ENCODE assay signal across 16 cellular contexts in the genomic region with DNA sequence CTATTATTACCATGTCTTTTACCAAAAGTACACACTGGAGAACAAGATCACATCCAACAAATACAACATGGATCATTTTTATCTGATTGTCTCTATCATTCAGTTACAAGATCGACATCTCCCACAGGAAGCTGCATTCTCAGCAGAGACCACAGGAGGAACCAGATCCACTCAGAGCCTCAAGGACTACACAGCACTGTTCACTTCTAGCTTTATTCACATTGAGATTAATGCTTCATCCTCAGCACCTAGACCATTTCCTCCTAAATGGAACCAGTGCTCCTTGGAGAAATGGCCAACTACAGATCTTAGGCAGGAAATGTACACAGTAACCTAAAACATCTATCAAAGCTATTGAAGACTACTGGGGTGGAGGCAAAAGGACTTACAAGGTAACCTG. TPM values are rescaled to one million over a fixed set of nuclear protein-coding genes. Genes with fewer than 3 reads are reported as not detected.
DNase-seq lines count a peak whose midpoint lies in the region; ATAC-seq, FAIRE-seq and TF ChIP-seq lines count a peak whose summit lies in the region.
"Had no signal": no experiment of that assay in that cellular context is flagged by ENCODE, and none has a peak within 500 bp of the region (broad histone marks: within the 10 kb centered on the region; RNA-seq: fewer than 3 reads in every experiment).

No MANE protein-coding gene starts in this region.

- H3K27ac ChIP-seq in A549 (no peak overlapping the region), endodermal cell (ENCODE audit: low read depth, low read length) (no peak overlapping the region), colonic mucosa (no peak overlapping the region)
- no peak overlapping the region for H3K27ac ChIP-seq in CD4-positive, alpha-beta T cell (ENCODE audit: low read depth, low read length)
- H3K27ac ChIP-seq: lower lobe of right lung, SK-N-MC had no signal

- TF ChIP-seq CTCF in A549 (IDR thresholded peaks at IDR 0.05) (no peak), endodermal cell (conservative IDR thresholded peaks at IDR 0.05) (peak; percentile 40), colonic mucosa (IDR thresholded peaks at IDR 0.05) (no peak)
- no peak for TF ChIP-seq CTCF in CD4-positive, alpha-beta T cell (IDR thresholded peaks at IDR 0.05)

- no peaks in the 10 kb centered on the region for H3K27me3 ChIP-seq in CD4-positive, alpha-beta T cell (ENCODE audit: control insufficient read depth, insufficient read depth, low read length)
- no peaks in the 10 kb centered on the region for H3K27me3 ChIP-seq in endodermal cell (ENCODE audit: control insufficient read depth, insufficient read depth, low read length, poor library complexity, severe bottlenecking)
- no peaks in the 10 kb centered on the region for H3K27me3 ChIP-seq in colonic mucosa
- H3K27me3 ChIP-seq: heart right ventricle had no signal

- H3K27ac Mint-ChIP-seq in CD4-positive, alpha-beta T cell: peak overlapping the region; percentile 25
- H3K27ac Mint-ChIP-seq in endodermal cell: no peak overlapping the region
- H3K27ac Mint-ChIP-seq: activated T-helper 17 cell treated with anti-CD3 and anti-CD28 coated beads, Interleukin-2, amount 50 U/mL, for 72 hours had no signal

- intact Hi-C loops in CD4-positive, alpha-beta T cell (cut with DNase I, micrococcal nuclease): no loop called here
- intact Hi-C loops in colonic mucosa (cut with DNase I): no loop called here

- no peak for TF ChIP-seq EP300 in A549 (IDR thresholded peaks at IDR 0.05)

- H3K9me3 ChIP-seq in A549 (no peaks in the 10 kb centered on the region), endodermal cell (ENCODE audit: control insufficient read depth, low read length) (no peaks in the 10 kb centered on the region), colonic mucosa (no peaks in the 10 kb centered on the region)
- H3K9me3 ChIP-seq in CD4-positive, alpha-beta T cell (ENCODE audit: control insufficient read depth, low read length): no peaks in the 10 kb centered on the region
- H3K9me3 ChIP-seq: heart right ventricle, lower lobe of right lung had no signal

- POLR2A ChIA-PET in A549 (lab: Yijun Ruan, JAX): interaction anchor here (0.6 kb wide), 1 partner anchor 1040 kb away, joined by 6 read pairs; no protein-coding TSS in a partner anchor
- POLR2A ChIA-PET in CD4-positive, alpha-beta T cell (lab: Charles Lee): no interaction called here

- H3K9ac ChIP-seq in endodermal cell (ENCODE audit: extremely low read depth, low read length, poor library complexity, severe bottlenecking) (no peak overlapping the region), colonic mucosa (ENCODE audit: low read depth in 2 of 2, low read length in 2 of 2) (no peak overlapping the region)

- H3K4me1 Mint-ChIP-seq in CD4-positive, alpha-beta T cell (ENCODE audit: low read depth): peaks cover 6% of the 10 kb centered on the region
- H3K4me1 Mint-ChIP-seq in endodermal cell: no peaks in the 10 kb centered on the region

- peaks cover 66% of the 10 kb centered on the region for H3K36me3 Mint-ChIP-seq in CD4-positive, alpha-beta T cell (ENCODE audit: low read depth)
- H3K36me3 Mint-ChIP-seq in endodermal cell (ENCODE audit: low read depth): peaks cover 66% of the 10 kb centered on the region

- WGBS in A549 (ENCODE audit: missing lambda C conversion rate): 83% methylated on average over 1 of the region's 1 CpG
- 91% methylated on average over 1 of the region's 1 CpG; no CpG with 5 or more reads in 1 of the 2 experiments for WGBS in endodermal cell (ENCODE audit: insufficient coverage in 1 of 2, insufficient read length in 1 of 2), 2 experiments

- DNase-seq in A549 (ENCODE audit: low read depth in 1 of 2, low spot score in 1 of 2): peak in 1 of 2 experiments; percentile 31
- no peak for DNase-seq in CD4-positive, alpha-beta T cell
- DNase-seq in RKO (ENCODE audit: low spot score): peak; percentile 43
- no peak for DNase-seq in endodermal cell
- DNase-seq in NCI-H524 (lab: John Stamatoyannopoulos, UW): no peak
- no peak for DNase-seq in colonic mucosa
- DNase-seq in stimulated activated CD4-positive, alpha-beta T cell treated with anti-CD3 and anti-CD28 coated beads, Interleukin-2, amount 100 ng/mL, for 24 hours: no peak
- DNase-seq: amniotic stem cell; effector CD4-positive, alpha-beta T cell; heart right ventricle; lower lobe of right lung; NCI-H446; stimulated activated CD4-positive, alpha-beta T cell treated with anti-CD3 and anti-CD28 coated beads, Interleukin-4, amount 100 ng/mL, for 1 hour had no signal

- H3K4me1 ChIP-seq in A549 (peaks cover 33% of the 10 kb centered on the region), endodermal cell (ENCODE audit: control insufficient read depth, insufficient read depth, low read length) (no peaks in the 10 kb centered on the region), colonic mucosa (no peaks in the 10 kb centered on the region)
- H3K4me1 ChIP-seq: lower lobe of right lung had no signal

- peak; percentile 80 to 90; a peak in 5 of 6 replicates for ATAC-seq in A549
- ATAC-seq in CD4-positive, alpha-beta T cell (ENCODE audit: poor library complexity): peak; percentile 61
- ATAC-seq: activated T-helper 17 cell treated with anti-CD3 and anti-CD28 coated beads, Interleukin-2, amount 50 U/mL, for 72 hours; heart right ventricle; lower lobe of right lung had no signal

- H3K36me3 ChIP-seq in endodermal cell (ENCODE audit: control insufficient read depth, insufficient read depth, low read length) (peaks cover 81% of the 10 kb centered on the region), colonic mucosa (no peaks in the 10 kb centered on the region)

- no peak overlapping the region for H3K4me3 Mint-ChIP-seq in CD4-positive, alpha-beta T cell
- no peak overlapping the region for H3K4me3 Mint-ChIP-seq in endodermal cell
- H3K4me3 Mint-ChIP-seq: activated T-helper 17 cell treated with anti-CD3 and anti-CD28 coated beads, Interleukin-2, amount 50 U/mL, for 72 hours had no signal

- H3K4me3 ChIP-seq in A549: no peak overlapping the region
- H3K4me3 ChIP-seq in endodermal cell (ENCODE audit: low read length): no peak overlapping the region
- H3K4me3 ChIP-seq in colonic mucosa: no peak overlapping the region
- H3K4me3 ChIP-seq: heart right ventricle, lower lobe of right lung, SK-N-MC had no signal

- no peaks in the 10 kb centered on the region for H3K9me3 Mint-ChIP-seq in CD4-positive, alpha-beta T cell
- no peaks in the 10 kb centered on the region for H3K9me3 Mint-ChIP-seq in endodermal cell
- H3K9me3 Mint-ChIP-seq: activated T-helper 17 cell treated with anti-CD3 and anti-CD28 coated beads, Interleukin-2, amount 50 U/mL, for 72 hours had no signal

- TF ChIP-seq POLR2A in A549 (IDR thresholded peaks at IDR 0.05; ENCODE audit: low read length): no peak

- no peaks in the 10 kb centered on the region for H3K27me3 Mint-ChIP-seq in CD4-positive, alpha-beta T cell
- no peaks in the 10 kb centered on the region for H3K27me3 Mint-ChIP-seq in endodermal cell (ENCODE audit: insufficient read depth)
- H3K27me3 Mint-ChIP-seq: activated T-helper 17 cell treated with anti-CD3 and anti-CD28 coated beads, Interleukin-2, amount 50 U/mL, for 72 hours had no signal

- no peak overlapping the region for H3K4me2 ChIP-seq in A549

- CTCF ChIA-PET in A549 (lab: Yijun Ruan, JAX): interaction anchor here (1.8 to 8.0 kb wide), 2 partner anchors 15 to 58 kb away, joined by 7 to 91 read pairs; no protein-coding TSS in a partner anchor
- CTCF ChIA-PET in CD4-positive, alpha-beta T cell (lab: Charles Lee): no interaction called here

- TF ChIP-seq RAD21 in A549 (conservative IDR thresholded peaks at IDR 0.05 in 1 of 2, IDR thresholded peaks at IDR 0.05 in 1 of 2): no peak

- peak; percentile 18 for FAIRE-seq in A549 (lab: Jason Lieb, UNC)
- FAIRE-seq: GM19239 had no signal

TF ChIP-seq in A549, 52 proteins besides CTCF, POLR2A, EP300 and RAD21 (continues in another document):
- TF ChIP-seq TFCP2L1 (CRISPR knock-in tag; IDR thresholded peaks at IDR 0.05) (no peak), RFX5 (IDR thresholded peaks at IDR 0.05) (no peak), SREBF2 (IDR thresholded peaks at IDR 0.05) (no peak), JUN (IDR thresholded peaks at IDR 0.05) (no peak), POLR2AphosphoS2 (conservative IDR thresholded peaks at IDR 0.05; ENCODE audit: low read length) (no peak)
- TF ChIP-seq, protein P1, sequence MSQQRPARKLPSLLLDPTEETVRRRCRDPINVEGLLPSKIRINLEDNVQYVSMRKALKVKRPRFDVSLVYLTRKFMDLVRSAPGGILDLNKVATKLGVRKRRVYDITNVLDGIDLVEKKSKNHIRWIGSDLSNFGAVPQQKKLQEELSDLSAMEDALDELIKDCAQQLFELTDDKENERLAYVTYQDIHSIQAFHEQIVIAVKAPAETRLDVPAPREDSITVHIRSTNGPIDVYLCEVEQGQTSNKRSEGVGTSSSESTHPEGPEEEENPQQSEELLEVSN (IDR thresholded peaks at IDR 0.05; ENCODE audit: borderline replicate concordance, low read depth): no peak
- TF ChIP-seq, protein P2, sequence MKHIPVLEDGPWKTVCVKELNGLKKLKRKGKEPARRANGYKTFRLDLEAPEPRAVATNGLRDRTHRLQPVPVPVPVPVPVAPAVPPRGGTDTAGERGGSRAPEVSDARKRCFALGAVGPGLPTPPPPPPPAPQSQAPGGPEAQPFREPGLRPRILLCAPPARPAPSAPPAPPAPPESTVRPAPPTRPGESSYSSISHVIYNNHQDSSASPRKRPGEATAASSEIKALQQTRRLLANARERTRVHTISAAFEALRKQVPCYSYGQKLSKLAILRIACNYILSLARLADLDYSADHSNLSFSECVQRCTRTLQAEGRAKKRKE (CRISPR knock-in tag; IDR thresholded peaks at IDR 0.05; ENCODE audit: low read depth): no peak

RNA-seq across cellular contexts. Expression of a gene that starts 13.3 kb away (rescaled TPM):
- 103 and 126 TPM in 2 replicates for polyA plus RNA-seq in A549 (2011; rRNA removed)
- 56.7 and 62.9 TPM in 2 replicates for polyA plus RNA-seq in A549 (2012; cell fraction: cytosol; rRNA removed)
- 40.6 and 52.1 TPM in 2 replicates for polyA plus RNA-seq in A549 (2012; cell fraction: nucleus; rRNA removed)
- 89.1 to 92.9 TPM (median 89.9 TPM) in 3 replicates for polyA plus RNA-seq in A549 (2017; fragmentation: RNase III; extraction: RNeasy Plus Mini Kit Qiagen cat#74134 plus additional on column Dnase treatment)
- polyA minus RNA-seq in A549 (2011; rRNA and poly(A)+ RNA removed): 45.9 and 61.8 TPM in 2 replicates
- total RNA-seq in CD4-positive, alpha-beta T cell: 10 to 100 TPM; 12.3 to 15.5 TPM
- 10 to 100 TPM; 37.6 to 37.7 TPM for total RNA-seq in endodermal cell
- polyA plus RNA-seq in endodermal cell (2013, experiment 1 of 2): 64.4 TPM
- polyA plus RNA-seq in endodermal cell (2013, experiment 2 of 2): 60.7 TPM
- total RNA-seq in colonic mucosa: 10 to 100 TPM; 21.1 to 31.9 TPM

RNA-seq across cellular contexts. Expression of a gene that starts 23.1 kb away (rescaled TPM):
- polyA plus RNA-seq in A549 (2011; rRNA removed): 300 and 369 TPM in 2 replicates
- 253 and 262 TPM in 2 replicates for polyA plus RNA-seq in A549 (2012; cell fraction: cytosol; rRNA removed)
- 142 and 193 TPM in 2 replicates for polyA plus RNA-seq in A549 (2012; cell fraction: nucleus; rRNA removed)
- 416 to 463 TPM (median 442 TPM) in 3 replicates for polyA plus RNA-seq in A549 (2017; fragmentation: RNase III; extraction: RNeasy Plus Mini Kit Qiagen cat#74134 plus additional on column Dnase treatment)
- polyA minus RNA-seq in A549 (2011; rRNA and poly(A)+ RNA removed): 145 and 174 TPM in 2 replicates
- total RNA-seq in CD4-positive, alpha-beta T cell: 10 to 100 TPM; 46.8 to 50.9 TPM
- 100 to 1,000 TPM; 202 to 226 TPM for total RNA-seq in endodermal cell
- polyA plus RNA-seq in endodermal cell (2013, experiment 1 of 2): 205 TPM
- 193 TPM for polyA plus RNA-seq in endodermal cell (2013, experiment 2 of 2)
- total RNA-seq in colonic mucosa: 100 to 1,000 TPM; 297 to 306 TPM
